In the genomic region with DNA sequence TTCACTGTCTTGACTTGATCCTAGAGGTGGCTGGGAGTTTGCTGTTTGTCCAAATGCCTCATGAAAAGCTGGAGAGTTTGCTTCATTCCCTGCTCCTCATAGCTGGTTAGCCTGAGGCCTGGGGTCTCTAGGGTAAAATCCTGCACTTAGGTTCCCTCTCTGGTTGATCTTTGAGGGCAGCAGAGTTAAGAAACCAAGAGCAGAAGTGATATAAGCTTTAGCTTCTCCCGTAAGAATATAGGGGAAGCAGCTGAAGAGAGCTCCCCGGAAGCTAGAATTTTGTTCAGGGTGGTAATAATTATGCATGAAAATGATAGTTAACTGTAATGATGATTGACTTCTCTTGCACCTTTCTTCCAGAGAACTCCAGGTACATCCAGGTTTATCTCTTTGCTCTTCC, we compare ENCODE assay signal across 8 cellular contexts. TPM values are rescaled to one million over a fixed set of nuclear protein-coding genes. Genes with fewer than 3 reads are reported as not detected.
DNase-seq lines count a peak whose midpoint lies in the region; ATAC-seq and TF ChIP-seq lines count a peak whose summit lies in the region.

No MANE protein-coding gene starts in this region.

- peak overlapping the region; percentile 34 for H3K4ac ChIP-seq in trophoblast cell (ENCODE audit: low read depth, low read length)

- H3K9me3 ChIP-seq in trophoblast cell (ENCODE audit: insufficient read depth, low read depth, low read length): no peaks in the 10 kb centered on the region

- peak overlapping the region; percentile 90 for H3K4me2 ChIP-seq in trophoblast cell (ENCODE audit: low read length)

- H3K27ac ChIP-seq in trophoblast cell (ENCODE audit: low read depth, low read length): peak overlapping the region; percentile 7

- no peak overlapping the region for H2BK120ac ChIP-seq in trophoblast cell (ENCODE audit: insufficient read depth, low read length, poor library complexity)

- no peak overlapping the region for H2AK5ac ChIP-seq in trophoblast cell (ENCODE audit: low read length)

- intact Hi-C loops in posterior cingulate gyrus (cut with DNase I): loop anchor here (2.0 to 10.0 kb wide), 3 partner anchors 13 to 165 kb away; a partner anchor contains a TSS

- H3K18ac ChIP-seq in trophoblast cell (ENCODE audit: low read length): no peak overlapping the region

- peaks cover 16% of the 10 kb centered on the region for H3K79me2 ChIP-seq in trophoblast cell (ENCODE audit: control insufficient read depth, insufficient read depth, low read length, poor library complexity)

- no peak for ATAC-seq in GM19328 (IDR thresholded peaks at IDR 0.05; ENCODE audit: unreplicated experiment)

- H4K12ac ChIP-seq in trophoblast cell (ENCODE audit: low read depth, low read length): no peak overlapping the region

- no peak overlapping the region for H2AFZ ChIP-seq in trophoblast cell (ENCODE audit: insufficient read depth, low read length, poor library complexity)

- peaks cover 16% of the 10 kb centered on the region for H3K79me1 ChIP-seq in trophoblast cell (ENCODE audit: low read length)

- no peaks in the 10 kb centered on the region for H3K27me3 ChIP-seq in trophoblast cell (ENCODE audit: insufficient read depth, low read length)

- H3K4me3 ChIP-seq in GM08714 (ENCODE audit: low read length): peak overlapping the region; percentile 81
- H3K4me3 ChIP-seq in epithelial cell of esophagus (ENCODE audit: low read length): peak overlapping the region; percentile 87
- H3K4me3 ChIP-seq in trophoblast cell (ENCODE audit: low read depth, low read length): peak overlapping the region; percentile 91

- no peak overlapping the region for H4K91ac ChIP-seq in trophoblast cell (ENCODE audit: low read depth, low read length)

- peaks cover 6 to 21% of the 10 kb centered on the region in 2 experiments for H3K36me3 ChIP-seq in trophoblast cell (ENCODE audit: control insufficient read depth in 1 of 2, insufficient read depth in 2 of 2, low read length in 2 of 2)

- DNase-seq in epithelial cell of esophagus (ENCODE audit: low read depth): no peak
- no peak for DNase-seq in trophoblast cell
- DNase-seq in KG1 (lab: John Stamatoyannopoulos, UW): no peak
- DNase-seq in NCI-H748 treated with DMSO at 0.1 percent for 48 hours (lab: John Stamatoyannopoulos, UW): no peak
- no peak for DNase-seq in posterior cingulate gyrus

- TF ChIP-seq CTCF in epithelial cell of esophagus (IDR thresholded peaks at IDR 0.05; ENCODE audit: insufficient read depth, low read depth, low read length, missing control alignments): no peak

- H3K9ac ChIP-seq in trophoblast cell (ENCODE audit: low read length): peak overlapping the region; percentile 55

- H3K4me1 ChIP-seq in trophoblast cell (ENCODE audit: control insufficient read depth in 1 of 2, insufficient read depth in 2 of 2, low read length in 2 of 2): peaks cover 2 to 12% of the 10 kb centered on the region in 2 experiments

- H4K8ac ChIP-seq in trophoblast cell (ENCODE audit: low read depth, low read length): no peak overlapping the region

- no peak overlapping the region for H2BK12ac ChIP-seq in trophoblast cell (ENCODE audit: low read length)

- H2BK5ac ChIP-seq in trophoblast cell (ENCODE audit: low read depth, low read length, poor library complexity): no peak overlapping the region

- no peak overlapping the region for H3K23ac ChIP-seq in trophoblast cell (ENCODE audit: low read length)

- H3K14ac ChIP-seq in trophoblast cell (ENCODE audit: low read length): no peak overlapping the region

- whole genome bisulfite sequencing in trophoblast cell (ENCODE audit: extremely low coverage, insufficient coverage, insufficient read length): no CpG with 5 or more reads among the region's 2 CpGs

TF ChIP-seq in PFSK-1, 5 proteins besides CTCF, POLR2A, EP300 and RAD21:
- TF ChIP-seq SIN3A (IDR thresholded peaks at IDR 0.05; ENCODE audit: borderline replicate concordance, insufficient read depth, low read length): no peak
- TF ChIP-seq TAF1 (IDR thresholded peaks at IDR 0.05; ENCODE audit: borderline replicate concordance, insufficient read depth, low read length): 0 out of 2 replicates have a peak, but pooled peaks have one; percentile 9

RNA-seq across cellular contexts. Expression of a gene that starts 1.4 kb away (rescaled TPM):
- polyA plus RNA-seq in PFSK-1 (2012; ENCODE audit: insufficient read length, low read depth): 48.6 TPM
- polyA plus RNA-seq in trophoblast cell (2013): 39.8 and 41.7 TPM in 2 replicates

RNA-seq across cellular contexts. Expression of a gene that starts 7.9 kb away (rescaled TPM):
- polyA plus RNA-seq in PFSK-1 (2012; ENCODE audit: insufficient read length, low read depth): 5.0 TPM
- polyA plus RNA-seq in trophoblast cell (2013): 13.6 and 14.2 TPM in 2 replicates

RNA-seq across cellular contexts. Expression of a gene that starts 13.0 kb away (rescaled TPM):
- 21.9 TPM for polyA plus RNA-seq in PFSK-1 (2012; ENCODE audit: insufficient read length, low read depth)
- 25.5 and 26.6 TPM in 2 replicates for polyA plus RNA-seq in trophoblast cell (2013)
